In genomic region chr6:4970739-4971395, GRCh38 we compare ENCODE assay signal across 16 cellular contexts. TPM values are rescaled to one million over a fixed set of nuclear protein-coding genes. Genes with fewer than 3 reads are reported as not detected.
"Had no signal": no experiment of that assay in that cellular context is flagged by ENCODE, and none has a peak within 500 bp of the region (broad histone marks: within the 10 kb centered on the region; RNA-seq: fewer than 3 reads in every experiment).

No MANE protein-coding gene starts in this region.

- H3K36me3 ChIP-seq: ascending aorta, cardiac muscle cell, left ventricle myocardium inferior, SJSA1 had no signal

- H3K4me3 ChIP-seq: ascending aorta, cardiac muscle cell, left ventricle myocardium inferior, SJSA1 had no signal

- DNase-seq: activated CD4-positive, alpha-beta T cell treated with anti-CD3 and anti-CD28 coated beads, Interleukin-2, amount 50 U/mL, for 1 hour; activated CD4-positive, CD25-positive, alpha-beta regulatory T cell; activated naive CD4-positive, alpha-beta T cell treated with anti-CD3 and anti-CD28 coated beads for 36 hours; activated naive CD8-positive, alpha-beta T cell treated with anti-CD3 and anti-CD28 coated beads, Interleukin-2, amount 50 U/mL, for 24 hours; hypothalamus; kidney; left ventricle myocardium inferior; mesenchymal stem cell; stimulated activated naive CD8-positive, alpha-beta T cell treated with anti-CD3 and anti-CD28 coated beads, Interleukin-15, Interleukin-2, amounts not matched to agents 100 U/mL and 50 U/mL, for 24 hours had no signal

- H3K27ac Mint-ChIP-seq: activated naive CD4-positive, alpha-beta T cell treated with anti-CD3 and anti-CD28 coated beads for 36 hours; activated naive CD8-positive, alpha-beta T cell treated with anti-CD3 and anti-CD28 coated beads, Interleukin-2, amount 50 U/mL, for 24 hours; activated T-helper 17 cell treated with anti-CD3 and anti-CD28 coated beads, Interleukin-2, amount 50 U/mL, for 72 hours; type B pancreatic cell had no signal

- H3K79me2 ChIP-seq: parathyroid adenoma had no signal

- H3K9me3 ChIP-seq: ascending aorta, left ventricle myocardium inferior, SJSA1 had no signal

- H3K27me3 ChIP-seq: ascending aorta, cardiac muscle cell, SJSA1 had no signal

- H3K9me3 Mint-ChIP-seq: activated naive CD8-positive, alpha-beta T cell treated with anti-CD3 and anti-CD28 coated beads, Interleukin-2, amount 50 U/mL, for 24 hours; activated T-helper 17 cell treated with anti-CD3 and anti-CD28 coated beads, Interleukin-2, amount 50 U/mL, for 72 hours; type B pancreatic cell had no signal

- H3K9ac ChIP-seq: parathyroid adenoma had no signal

- H3K36me3 Mint-ChIP-seq: type B pancreatic cell had no signal

- H3K27ac ChIP-seq: ascending aorta, cardiac muscle cell, left ventricle myocardium inferior, parathyroid adenoma, SJSA1 had no signal

- H3K27me3 Mint-ChIP-seq: type B pancreatic cell had no signal

- ATAC-seq: activated naive CD8-positive, alpha-beta T cell treated with anti-CD3 and anti-CD28 coated beads, Interleukin-2, amount 50 U/mL, for 24 hours; activated T-helper 17 cell treated with anti-CD3 and anti-CD28 coated beads, Interleukin-2, amount 50 U/mL, for 72 hours; esophagus mucosa; stimulated activated naive CD8-positive, alpha-beta T cell treated with anti-CD3 and anti-CD28 coated beads, Interleukin-15, Interleukin-2, amounts not matched to agents 100 U/mL and 50 U/mL, for 24 hours had no signal

- H3K4me1 ChIP-seq: SJSA1 had no signal

- H2AFZ ChIP-seq: parathyroid adenoma had no signal

- H3K4me1 Mint-ChIP-seq: activated naive CD8-positive, alpha-beta T cell treated with anti-CD3 and anti-CD28 coated beads, Interleukin-2, amount 50 U/mL, for 24 hours; activated T-helper 17 cell treated with anti-CD3 and anti-CD28 coated beads, Interleukin-2, amount 50 U/mL, for 72 hours had no signal

- H3K4me3 Mint-ChIP-seq: activated naive CD4-positive, alpha-beta T cell treated with anti-CD3 and anti-CD28 coated beads for 36 hours; activated naive CD8-positive, alpha-beta T cell treated with anti-CD3 and anti-CD28 coated beads, Interleukin-2, amount 50 U/mL, for 24 hours; activated T-helper 17 cell treated with anti-CD3 and anti-CD28 coated beads, Interleukin-2, amount 50 U/mL, for 72 hours; type B pancreatic cell had no signal

RNA-seq across cellular contexts. Expression of gene RPP40, which starts 33.0 kb away (rescaled TPM):
- total RNA-seq: ascending aorta had no signal
